Comparison of ENCODE assay signal across 21 cellular contexts in the genomic region with DNA sequence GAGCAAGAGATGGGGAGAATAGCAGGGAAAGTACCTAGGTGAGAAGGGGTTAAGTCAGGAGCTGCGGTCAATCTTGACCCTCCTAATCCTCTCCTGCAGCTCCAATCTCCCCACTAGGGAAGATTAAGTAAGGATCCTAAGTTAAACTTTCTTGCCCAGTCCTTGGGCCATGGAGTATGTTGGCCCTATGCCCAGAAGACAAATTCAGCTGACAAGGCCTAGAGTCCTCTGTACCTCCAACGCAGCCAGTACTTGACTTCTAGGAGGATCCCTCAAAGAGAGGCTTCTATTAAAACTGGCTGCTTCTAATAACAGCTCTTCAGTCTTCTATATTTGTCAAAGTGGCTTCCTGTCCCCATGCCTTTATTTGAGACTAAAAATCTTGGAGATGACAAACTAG. TPM values are rescaled to one million over a fixed set of nuclear protein-coding genes. Genes with fewer than 3 reads are reported as not detected.
DNase-seq lines count a peak whose midpoint lies in the region; ATAC-seq and TF ChIP-seq lines count a peak whose summit lies in the region.
"Had no signal": no experiment of that assay in that cellular context is flagged by ENCODE, and none has a peak within 500 bp of the region (broad histone marks: within the 10 kb centered on the region; RNA-seq: fewer than 3 reads in every experiment).

No MANE protein-coding gene starts in this region.

- H3K4me3 ChIP-seq in endodermal cell (ENCODE audit: low read length) (no peak overlapping the region), testis (no peak overlapping the region)
- no peak overlapping the region for H3K4me3 ChIP-seq in naive thymus-derived CD4-positive, alpha-beta T cell (ENCODE audit: low read length)
- H3K4me3 ChIP-seq: GM12878, GM23338 had no signal

- no peaks in the 10 kb centered on the region for H3K9me3 ChIP-seq in endodermal cell (ENCODE audit: control insufficient read depth, low read length)
- no peaks in the 10 kb centered on the region for H3K9me3 ChIP-seq in testis
- no peaks in the 10 kb centered on the region for H3K9me3 ChIP-seq in naive thymus-derived CD4-positive, alpha-beta T cell (ENCODE audit: control insufficient read depth in 2 of 3, low read length in 3 of 3)
- H3K9me3 ChIP-seq: Caco-2 had no signal

- no peak overlapping the region for H3K27ac Mint-ChIP-seq in endodermal cell
- H3K27ac Mint-ChIP-seq in naive thymus-derived CD4-positive, alpha-beta T cell = no peak overlapping the region
- H3K27ac Mint-ChIP-seq: CD4-positive, alpha-beta T cell; GM23338 had no signal

- TF ChIP-seq CTCF in endodermal cell (conservative IDR thresholded peaks at IDR 0.05) (no peak), testis (IDR thresholded peaks at IDR 0.05) (no peak)

- H3K36me3 ChIP-seq in endodermal cell (ENCODE audit: control insufficient read depth, insufficient read depth, low read length) = no peaks in the 10 kb centered on the region
- H3K36me3 ChIP-seq in testis (ENCODE audit: low read depth, missing control alignments) = no peaks in the 10 kb centered on the region
- H3K36me3 ChIP-seq in naive thymus-derived CD4-positive, alpha-beta T cell (ENCODE audit: control insufficient read depth in 2 of 3, insufficient read depth in 3 of 3, low read length in 3 of 3) = no peaks in the 10 kb centered on the region

- no peaks in the 10 kb centered on the region for H3K4me1 ChIP-seq in endodermal cell (ENCODE audit: control insufficient read depth, insufficient read depth, low read length)
- no peaks in the 10 kb centered on the region for H3K4me1 ChIP-seq in testis
- peaks cover 11 to 13% of the 10 kb centered on the region in 2 donors for H3K4me1 ChIP-seq in naive thymus-derived CD4-positive, alpha-beta T cell (ENCODE audit: control insufficient read depth in 2 of 2, insufficient read depth in 2 of 2, low read length in 2 of 2)

- H3K27me3 Mint-ChIP-seq in endodermal cell (ENCODE audit: insufficient read depth) = peaks cover 14% of the 10 kb centered on the region
- peaks cover 0 to 7% (median 0%) of the 10 kb centered on the region in 5 donors for H3K27me3 Mint-ChIP-seq in naive thymus-derived CD4-positive, alpha-beta T cell
- H3K27me3 Mint-ChIP-seq: CD4-positive, alpha-beta T cell had no signal

- 94% methylated on average over 1 of the region's 2 CpGs; no CpG with 5 or more reads in 1 of the 2 experiments for WGBS in endodermal cell (ENCODE audit: insufficient coverage in 1 of 2, insufficient read length in 1 of 2), 2 experiments
- WGBS in testis, 2 donors = 33 to 43% methylated on average over 1 to 2 of the region's 2 CpGs

- ATAC-seq in GM21526 (IDR thresholded peaks at IDR 0.05; ENCODE audit: low FRiP score, unreplicated experiment) = no peak
- no peak for ATAC-seq in naive thymus-derived CD4-positive, alpha-beta T cell
- ATAC-seq in HG02981 (IDR thresholded peaks at IDR 0.05; ENCODE audit: unreplicated experiment) = no peak
- ATAC-seq: GM12878, GM23338 had no signal

- H3K9ac ChIP-seq in endodermal cell (ENCODE audit: extremely low read depth, low read length, poor library complexity, severe bottlenecking) = no peak overlapping the region

- peaks cover 5% of the 10 kb centered on the region for H3K4me1 Mint-ChIP-seq in endodermal cell
- H3K4me1 Mint-ChIP-seq in naive thymus-derived CD4-positive, alpha-beta T cell = peaks cover 0 to 22% (median 19%) of the 10 kb centered on the region in 7 donors

- CTCF ChIA-PET in naive thymus-derived CD4-positive, alpha-beta T cell (lab: Charles Lee) = no interaction called here

- H3K9me3 Mint-ChIP-seq in endodermal cell = peaks cover 26% of the 10 kb centered on the region
- no peaks in the 10 kb centered on the region for H3K9me3 Mint-ChIP-seq in naive thymus-derived CD4-positive, alpha-beta T cell
- H3K9me3 Mint-ChIP-seq: CD4-positive, alpha-beta T cell; GM23338 had no signal

- no peak overlapping the region for H3K4me3 Mint-ChIP-seq in endodermal cell
- H3K4me3 Mint-ChIP-seq in naive thymus-derived CD4-positive, alpha-beta T cell = no peak overlapping the region
- H3K4me3 Mint-ChIP-seq: CD4-positive, alpha-beta T cell; GM23338 had no signal

- no peak overlapping the region for H3K27ac ChIP-seq in endodermal cell (ENCODE audit: low read depth, low read length)
- H3K27ac ChIP-seq in testis = no peak overlapping the region
- H3K27ac ChIP-seq in naive thymus-derived CD4-positive, alpha-beta T cell (ENCODE audit: low read depth, low read length) = no peak overlapping the region
- H3K27ac ChIP-seq: C4-2B, HL-60 had no signal

- H3K27me3 ChIP-seq in endodermal cell (ENCODE audit: control insufficient read depth, insufficient read depth, low read length, poor library complexity, severe bottlenecking) (no peaks in the 10 kb centered on the region), testis (no peaks in the 10 kb centered on the region)
- no peaks in the 10 kb centered on the region for H3K27me3 ChIP-seq in naive thymus-derived CD4-positive, alpha-beta T cell (ENCODE audit: control insufficient read depth in 2 of 2, insufficient read depth in 2 of 2, low read length in 2 of 2)

- H3K36me3 Mint-ChIP-seq in endodermal cell (ENCODE audit: low read depth) = no peaks in the 10 kb centered on the region
- H3K36me3 Mint-ChIP-seq in naive thymus-derived CD4-positive, alpha-beta T cell = no peaks in the 10 kb centered on the region

- intact Hi-C loops in testis (cut with DNase I; ENCODE audit: low total_unique reads) = no loop called here
- intact Hi-C loops in naive thymus-derived CD4-positive, alpha-beta T cell (cut with micrococcal nuclease) = no loop called here

- POLR2A ChIA-PET in naive thymus-derived CD4-positive, alpha-beta T cell (lab: Charles Lee) = no interaction called here

- DNase-seq in DMS79 (lab: John Stamatoyannopoulos, UW) (peak; percentile 58), RPMI8226 (peak; percentile 7), endodermal cell (peak; percentile 7), testis (peak; percentile 34), putamen (ENCODE audit: low spot score) (no peak)
- no peak for DNase-seq in naive thymus-derived CD4-positive, alpha-beta T cell
- DNase-seq: AML-193; Caco-2; CD4-positive, alpha-beta T cell; DND-41; EL; HCEC 1CT had no signal

- TF ChIP-seq POLR2A in testis (IDR thresholded peaks at IDR 0.05) = no peak

RNA-seq across cellular contexts. Expression of a gene that starts 1.4 kb away (rescaled TPM):
- total RNA-seq in endodermal cell (not detected), testis (not detected)
- polyA plus RNA-seq in endodermal cell (2013, experiment 1 of 2) = 0.07 TPM
- 0.08 TPM for polyA plus RNA-seq in endodermal cell (2013, experiment 2 of 2)
- polyA plus RNA-seq in testis (ENCODE audit: insufficient read depth, low read depth, low replicate concordance) = 6.5 TPM
- total RNA-seq in naive thymus-derived CD4-positive, alpha-beta T cell = not detected
- polyA plus RNA-seq in naive thymus-derived CD4-positive, alpha-beta T cell = not detected
- total RNA-seq: CD4-positive, alpha-beta T cell; G401; GM23338 had no signal
- polyA plus RNA-seq: BJ, GM12878, GM23338 had no signal

RNA-seq across cellular contexts. Expression of a gene that starts 18.5 kb away (rescaled TPM):
- not detected for total RNA-seq in endodermal cell
- polyA plus RNA-seq in endodermal cell (2013, experiment 1 of 2) = 0.18 TPM
- polyA plus RNA-seq in endodermal cell (2013, experiment 2 of 2) = not detected
- not detected for total RNA-seq in testis
- polyA plus RNA-seq in testis (ENCODE audit: insufficient read depth, low read depth, low replicate concordance) = not detected
- not detected for total RNA-seq in naive thymus-derived CD4-positive, alpha-beta T cell
- polyA plus RNA-seq in naive thymus-derived CD4-positive, alpha-beta T cell = under 1 TPM in 1 of 2 donors, not detected in 1; 0.53 TPM
- total RNA-seq: Caco-2; CD4-positive, alpha-beta T cell; G401; GM12878; GM23338; HT1080 had no signal
- polyA plus RNA-seq: GM12878, GM23338 had no signal

Comparison
In these comparisons a context has a peak if more than half of its experiments do, and no peak if none do; other contexts are left out.
1. DNase-seq: peak in DMS79 (single experiment), RPMI8226 (single experiment), endodermal cell (single experiment) and testis (single experiment); none in naive thymus-derived CD4-positive, alpha-beta T cell (0 of 9) and putamen (single experiment).